8 cellular contexts compared by ENCODE assay signal in genomic region chr2:218395826-218396687, GRCh38. TPM values are rescaled to one million over a fixed set of nuclear protein-coding genes. Genes with fewer than 3 reads are reported as not detected.
DNase-seq lines count a peak whose midpoint lies in the region; ATAC-seq and TF ChIP-seq lines count a peak whose summit lies in the region.

No MANE protein-coding gene starts in this region.

- no peaks in the 10 kb centered on the region for H3K9me3 ChIP-seq in BLaER1
- no peaks in the 10 kb centered on the region for H3K9me3 ChIP-seq in colonic mucosa

- DNase-seq in NCI-H524 (lab: John Stamatoyannopoulos, UW), result peak; percentile 87 to 94
- peak; percentile 95 for DNase-seq in activated CD4-positive, alpha-beta T cell treated with anti-CD3 and anti-CD28 coated beads for 48 hours
- peak; percentile 94 for DNase-seq in colonic mucosa
- peak; percentile 93 to 95 for DNase-seq in left colon
- peak; percentile 93 for DNase-seq in stimulated activated CD4-positive, alpha-beta T cell treated with anti-CD3 and anti-CD28 coated beads, Interleukin-1b, Interleukin-23, amount 100 ng/mL, for 48 hours

- peak overlapping the region; percentile 92 for H3K9ac ChIP-seq in BLaER1
- H3K9ac ChIP-seq in colonic mucosa (ENCODE audit: low read depth in 2 of 2, low read length in 2 of 2), result peak overlapping the region; percentile 84 to 88

- intact Hi-C loops in colonic mucosa (cut with DNase I) (no loop called here), left colon (cut with DNase I, micrococcal nuclease) (loop anchor here in 1 of 2 donors (5.0 kb wide), 1 partner anchor 94 kb away; no protein-coding TSS in a partner anchor)

- peak overlapping the region; percentile 97 for H3K27ac ChIP-seq in BLaER1
- H3K27ac ChIP-seq in colonic mucosa, result peak overlapping the region; percentile 100

- H3K4me3 ChIP-seq in BLaER1, result peak overlapping the region; percentile 93
- H3K4me3 ChIP-seq in colonic mucosa, result peak overlapping the region; percentile 97

- H3K4me2 ChIP-seq in BLaER1, result peak overlapping the region; percentile 99

- TF ChIP-seq CTCF in colonic mucosa (IDR thresholded peaks at IDR 0.05), result peak; percentile 84

- H3K4me1 ChIP-seq in BLaER1, result peaks cover 64% of the 10 kb centered on the region
- H3K4me1 ChIP-seq in colonic mucosa, result peaks cover 5% of the 10 kb centered on the region

- ATAC-seq in GM19324 (IDR thresholded peaks at IDR 0.05; ENCODE audit: low FRiP score, unreplicated experiment) (peak; percentile 61), HG03460 (IDR thresholded peaks at IDR 0.05; ENCODE audit: unreplicated experiment) (peak; percentile 37), left colon (peak; percentile 55)

- peaks cover 2% of the 10 kb centered on the region for H4K20me1 ChIP-seq in BLaER1

- H3K36me3 ChIP-seq in BLaER1 (no peaks in the 10 kb centered on the region), colonic mucosa (no peaks in the 10 kb centered on the region)

- H3K27me3 ChIP-seq in BLaER1 (peaks cover 26% of the 10 kb centered on the region), colonic mucosa (no peaks in the 10 kb centered on the region)

RNA-seq across cellular contexts. Expression of gene CTDSP1, which starts 3.6 kb away (rescaled TPM):
- total RNA-seq in colonic mucosa (100 to 1,000 TPM; 137 to 150 TPM), left colon (100 to 1,000 TPM; 153 to 176 TPM)

RNA-seq across cellular contexts. Expression of gene SLC11A1, which starts 14.0 kb away (rescaled TPM):
- 1 to 10 TPM; 1.1 to 1.8 TPM for total RNA-seq in colonic mucosa
- total RNA-seq in left colon, result 1 to 10 TPM; 1.7 to 2.0 TPM

RNA-seq across cellular contexts. Expression of gene VIL1, which starts 22.9 kb away (rescaled TPM):
- total RNA-seq in colonic mucosa, result 100 to 1,000 TPM; 545 to 634 TPM
- total RNA-seq in left colon, result 100 to 1,000 TPM; 441 to 488 TPM

RNA-seq across cellular contexts. Expression of gene CATIP, which starts 39.4 kb away (rescaled TPM):
- not detected for total RNA-seq in colonic mucosa
- total RNA-seq in left colon, result not detected

Comparison
In these comparisons a context has a peak if more than half of its experiments do, and no peak if none do; other contexts are left out.
1. Peak in every context shown above with its lines: DNase-seq, ATAC-seq, H3K4me3 ChIP-seq and H3K27ac ChIP-seq.